12 cellular contexts compared by ENCODE assay signal in genomic region chr7:131619336-131620305, GRCh38.
DNase-seq lines count a peak whose midpoint lies in the region; ATAC-seq and TF ChIP-seq lines count a peak whose summit lies in the region.
"Had no signal": no experiment of that assay in that cellular context is flagged by ENCODE, and none has a peak within 500 bp of the region (broad histone marks: within the 10 kb centered on the region; RNA-seq: fewer than 3 reads in every experiment).

No MANE protein-coding gene starts in this region.

- H3K4me1 ChIP-seq in H9 (ENCODE audit: insufficient read depth, low read length) (no peaks in the 10 kb centered on the region; the same call in 1 of the 2 replicates), neural progenitor cell (peaks cover 24% of the 10 kb centered on the region)

- no peaks in the 10 kb centered on the region for H3K9me3 ChIP-seq in H9 (ENCODE audit: control insufficient read depth, low read depth, low read length)
- H3K9me3 ChIP-seq in neural progenitor cell (ENCODE audit: low read depth) = no peaks in the 10 kb centered on the region

- no peak overlapping the region for H3K4me3 ChIP-seq in neural progenitor cell

- no peak overlapping the region for H3T11ph ChIP-seq in H9 (ENCODE audit: low read length)

- H3K4me1 Mint-ChIP-seq in H9 = peaks cover 52% of the 10 kb centered on the region in 2 experiments
- H3K4me1 Mint-ChIP-seq in neural progenitor cell = peaks cover 33% of the 10 kb centered on the region
- H3K4me1 Mint-ChIP-seq: activated naive CD8-positive, alpha-beta T cell treated with anti-CD3 and anti-CD28 coated beads, Interleukin-2, amount 50 U/mL, for 24 hours had no signal

- H4K20me1 ChIP-seq in H9 (ENCODE audit: control insufficient read depth, insufficient read depth, insufficient read length) (no peaks in the 10 kb centered on the region), neural progenitor cell (ENCODE audit: low read depth) (no peaks in the 10 kb centered on the region)

- H3K27me3 ChIP-seq in H9 (ENCODE audit: insufficient read depth, low read length) (no peaks in the 10 kb centered on the region), neural progenitor cell (no peaks in the 10 kb centered on the region)

- no peak overlapping the region for H2BK120ac ChIP-seq in H9 (ENCODE audit: low read depth, low read length, poor library complexity, severe bottlenecking)

- no peak overlapping the region for H4K5ac ChIP-seq in H9 (ENCODE audit: insufficient read length, low read depth, low read length)

- H2BK15ac ChIP-seq in H9 (ENCODE audit: low read depth, low read length) = no peak overlapping the region

- H2BK20ac ChIP-seq in H9 (ENCODE audit: low read depth, low read length, poor library complexity, severe bottlenecking) = no peak overlapping the region

- no peaks in the 10 kb centered on the region; a peak in 1 of 7 replicates for H3K36me3 Mint-ChIP-seq in H9 (ENCODE audit: insufficient read depth in 1 of 3, low read depth in 3 of 3)
- H3K36me3 Mint-ChIP-seq in neural progenitor cell = peaks cover 3% of the 10 kb centered on the region
- H3K36me3 Mint-ChIP-seq: CD4-positive, alpha-beta memory T cell had no signal

- H2BK12ac ChIP-seq in H9 (ENCODE audit: insufficient read length, low read depth, low read length) = no peak overlapping the region

- H3K14ac ChIP-seq in H9 (ENCODE audit: insufficient read depth, low read length) = no peak overlapping the region; the same call in 1 of the 2 replicates

- H3F3A ChIP-seq in neural progenitor cell (ENCODE audit: low read depth) = peaks cover 31% of the 10 kb centered on the region

- H3K4ac ChIP-seq in H9 (ENCODE audit: low read depth, low read length) = no peak overlapping the region

- H3K27ac ChIP-seq in H9 (ENCODE audit: insufficient read length, low read depth, low read length) (no peak overlapping the region), neural progenitor cell (peak overlapping the region; percentile 17)

- WGBS in H9 (ENCODE audit: extremely low coverage, insufficient read length, low lambda C conversion rate) = no CpG with 5 or more reads among the region's 10 CpGs

- H2AK5ac ChIP-seq in H9 (ENCODE audit: insufficient read length, low read length) = no peak overlapping the region

- no peaks in the 10 kb centered on the region for H3K79me2 ChIP-seq in H9 (ENCODE audit: insufficient read depth, low read length)
- no peaks in the 10 kb centered on the region for H3K79me2 ChIP-seq in neural progenitor cell (ENCODE audit: low read depth)

- no peak overlapping the region for H4K8ac ChIP-seq in H9 (replicated peaks; ENCODE audit: insufficient read length, low read depth, low read length)

- DNase-seq in H9 (no peak), OCI-M1 (lab: John Stamatoyannopoulos, UW) (peak; percentile 1), dermis blood vessel endothelial cell (peak; percentile 56), neural progenitor cell (ENCODE audit: low spot score) (peak; percentile 29), NCI-H146 (lab: John Stamatoyannopoulos, UW) (no peak), cerebellar cortex (ENCODE audit: low spot score) (no peak)
- DNase-seq: activated naive CD8-positive, alpha-beta T cell treated with anti-CD3 and anti-CD28 coated beads, Interleukin-2, amount 50 U/mL, for 24 hours; CD4-positive, alpha-beta memory T cell; NCI-H187 treated with DMSO at 0.1 percent for 48 hours; SHP77 had no signal

- H3K4me2 ChIP-seq in H9 (ENCODE audit: insufficient read depth, insufficient read length, low read length) (no peak overlapping the region), neural progenitor cell (peak overlapping the region; percentile 14)

- H4K91ac ChIP-seq in H9 (ENCODE audit: insufficient read length, low read depth, low read length) = no peak overlapping the region

- no peak overlapping the region for H3K9ac ChIP-seq in H9 (ENCODE audit: extremely low read depth, insufficient read length, low read length)
- no peak overlapping the region for H3K9ac ChIP-seq in neural progenitor cell

- ATAC-seq in GM21576 (IDR thresholded peaks at IDR 0.05; ENCODE audit: unreplicated experiment) (no peak), GM21367 (IDR thresholded peaks at IDR 0.05; ENCODE audit: unreplicated experiment) (no peak)
- ATAC-seq: activated naive CD8-positive, alpha-beta T cell treated with anti-CD3 and anti-CD28 coated beads, Interleukin-2, amount 50 U/mL, for 24 hours had no signal

- H3K23me2 ChIP-seq in H9 (ENCODE audit: insufficient read length, low read depth, low read length, poor library complexity, severe bottlenecking) = no peaks in the 10 kb centered on the region

- peak overlapping the region; percentile 56 for H3K18ac ChIP-seq in H9 (ENCODE audit: insufficient read length, low read depth, low read length)

- no peak overlapping the region for H3K23ac ChIP-seq in H9 (ENCODE audit: insufficient read length, low read depth, low read length)

- no peaks in the 10 kb centered on the region for H3K79me1 ChIP-seq in H9 (ENCODE audit: insufficient read depth, low read depth, low read length, poor library complexity, severe bottlenecking)

- no peaks in the 10 kb centered on the region for H3K36me3 ChIP-seq in neural progenitor cell

- H3K4me3 Mint-ChIP-seq in H9 = no peak overlapping the region
- no peak overlapping the region for H3K4me3 Mint-ChIP-seq in neural progenitor cell
- H3K4me3 Mint-ChIP-seq: activated naive CD8-positive, alpha-beta T cell treated with anti-CD3 and anti-CD28 coated beads, Interleukin-2, amount 50 U/mL, for 24 hours; CD4-positive, alpha-beta memory T cell had no signal

- H3K27ac Mint-ChIP-seq in H9 = peak overlapping the region; percentile 28 to 94 (median 94); a peak in 5 of 7 replicates
- peak overlapping the region; percentile 81 for H3K27ac Mint-ChIP-seq in neural progenitor cell
- H3K27ac Mint-ChIP-seq: activated naive CD8-positive, alpha-beta T cell treated with anti-CD3 and anti-CD28 coated beads, Interleukin-2, amount 50 U/mL, for 24 hours; CD4-positive, alpha-beta memory T cell had no signal

- no peak overlapping the region for H2AFZ ChIP-seq in H9 (ENCODE audit: low read length)
- H2AFZ ChIP-seq in neural progenitor cell (replicated peaks) = no peak overlapping the region

- no peak overlapping the region for H2BK5ac ChIP-seq in H9 (ENCODE audit: insufficient read length, low read length)

- H3K9me3 Mint-ChIP-seq in H9 = no peaks in the 10 kb centered on the region
- peaks cover 3% of the 10 kb centered on the region for H3K9me3 Mint-ChIP-seq in neural progenitor cell
- H3K9me3 Mint-ChIP-seq: activated naive CD8-positive, alpha-beta T cell treated with anti-CD3 and anti-CD28 coated beads, Interleukin-2, amount 50 U/mL, for 24 hours; CD4-positive, alpha-beta memory T cell had no signal

- H3K27me3 Mint-ChIP-seq in H9 (ENCODE audit: low read depth) (peaks cover 4% of the 10 kb centered on the region; the same call in 1 of the 2 replicates), neural progenitor cell (ENCODE audit: insufficient read depth, low read depth) (peaks cover 11% of the 10 kb centered on the region)

- TF ChIP-seq CTCF in H9 (conservative IDR thresholded peaks at IDR 0.05) (no peak), neural progenitor cell (IDR thresholded peaks at IDR 0.05) (no peak)

- no peak overlapping the region for H3K56ac ChIP-seq in H9 (ENCODE audit: insufficient read length, low read depth, low read length)

Comparison
In these comparisons a context has a peak if more than half of its experiments do, and no peak if none do; other contexts are left out.
1. DNase-seq: peak in OCI-M1 (single experiment), dermis blood vessel endothelial cell (single experiment) and neural progenitor cell (single experiment); none in H9 (single experiment), NCI-H146 (single experiment) and cerebellar cortex (single experiment).